ENCODE assay signal across 26 cellular contexts in genomic region chr2:66579494-66579893, GRCh38.
DNase-seq lines count a peak whose midpoint lies in the region; ATAC-seq and TF ChIP-seq lines count a peak whose summit lies in the region.
"Had no signal": no experiment of that assay in that cellular context is flagged by ENCODE, and none has a peak within 500 bp of the region (broad histone marks: within the 10 kb centered on the region; RNA-seq: fewer than 3 reads in every experiment).

No MANE protein-coding gene starts in this region.

- H3K9ac ChIP-seq in mesenchymal stem cell (ENCODE audit: low read length) (peak overlapping the region; percentile 84), rectal smooth muscle tissue (ENCODE audit: low read length) (peak overlapping the region; percentile 3), smooth muscle cell (ENCODE audit: low read depth) (no peak overlapping the region)

- no peak overlapping the region for H3K4me3 Mint-ChIP-seq in MCF 10A (ENCODE audit: unreplicated experiment)
- H3K4me3 Mint-ChIP-seq: activated CD4-positive, alpha-beta T cell treated with anti-CD3 and anti-CD28 coated beads for 36 hours; activated naive CD8-positive, alpha-beta T cell treated with anti-CD3 and anti-CD28 coated beads, Interleukin-2, amount 50 U/mL, for 24 hours; CD8-positive, alpha-beta T cell; effector memory CD8-positive, alpha-beta T cell; natural killer cell treated with Interleukin-12 subunit alpha and Interleukin-12 subunit beta and Interleukin-15 and Interleukin-18, amount 100 ng/mL, for 72 hours had no signal

- no peak overlapping the region for H4K8ac ChIP-seq in mesenchymal stem cell (ENCODE audit: low read length)

- no peaks in the 10 kb centered on the region for H3K9me3 ChIP-seq in cardiac muscle cell (ENCODE audit: low read depth)
- H3K9me3 ChIP-seq in mesenchymal stem cell (ENCODE audit: control insufficient read depth, low read length) = no peaks in the 10 kb centered on the region
- H3K9me3 ChIP-seq in tibial artery = no peaks in the 10 kb centered on the region
- H3K9me3 ChIP-seq in smooth muscle cell (replicated peaks; ENCODE audit: low read depth) = no peaks in the 10 kb centered on the region

- no peaks in the 10 kb centered on the region for H3K36me3 ChIP-seq in cardiac muscle cell
- H3K36me3 ChIP-seq in mesenchymal stem cell (ENCODE audit: control insufficient read depth in 1 of 2, insufficient read depth in 2 of 2, low read depth in 1 of 2, low read length in 2 of 2) = no peaks in the 10 kb centered on the region
- H3K36me3 ChIP-seq in rectal smooth muscle tissue (ENCODE audit: control insufficient read depth, insufficient read depth, low read length) = no peaks in the 10 kb centered on the region
- H3K36me3 ChIP-seq in tibial artery = no peaks in the 10 kb centered on the region
- no peaks in the 10 kb centered on the region for H3K36me3 ChIP-seq in smooth muscle cell (ENCODE audit: low read depth)

- H3K4me2 ChIP-seq in mesenchymal stem cell (ENCODE audit: low read length, poor library complexity, severe bottlenecking) (no peak overlapping the region), smooth muscle cell (no peak overlapping the region)

- no peaks in the 10 kb centered on the region for H3K79me1 ChIP-seq in mesenchymal stem cell (replicated peaks; ENCODE audit: low read length, poor library complexity, severe bottlenecking)

- no peak overlapping the region for H4K91ac ChIP-seq in mesenchymal stem cell (ENCODE audit: low read length)

- peak overlapping the region; percentile 78 for H3K4me3 ChIP-seq in cardiac muscle cell
- no peak overlapping the region for H3K4me3 ChIP-seq in mesenchymal stem cell (ENCODE audit: insufficient read depth in 1 of 2, low read depth in 1 of 2, low read length in 2 of 2)
- peak overlapping the region; percentile 45 for H3K4me3 ChIP-seq in rectal smooth muscle tissue (ENCODE audit: low read length)
- H3K4me3 ChIP-seq in tibial artery = no peak overlapping the region
- H3K4me3 ChIP-seq in smooth muscle cell = no peak overlapping the region

- peaks cover 42% of the 10 kb centered on the region for H3K27me3 Mint-ChIP-seq in MCF 10A (ENCODE audit: insufficient read depth, unreplicated experiment)

- H3K4ac ChIP-seq in mesenchymal stem cell (ENCODE audit: low read depth in 1 of 2, low read length in 2 of 2) = no peak overlapping the region

- no peaks in the 10 kb centered on the region for H4K20me1 ChIP-seq in smooth muscle cell (ENCODE audit: low read depth)

- H3K14ac ChIP-seq in mesenchymal stem cell (ENCODE audit: low read length in 2 of 2) = no peak overlapping the region

- no peak overlapping the region for H2AK5ac ChIP-seq in mesenchymal stem cell (ENCODE audit: low read length, severe bottlenecking)

- H2AFZ ChIP-seq in mesenchymal stem cell (ENCODE audit: low read depth, low read length) = no peak overlapping the region
- no peak overlapping the region for H2AFZ ChIP-seq in smooth muscle cell (ENCODE audit: low read depth)

- H2BK12ac ChIP-seq in mesenchymal stem cell (ENCODE audit: low read length in 2 of 2) = no peak overlapping the region

- H3K18ac ChIP-seq in mesenchymal stem cell (ENCODE audit: low read depth in 1 of 2, low read length in 2 of 2) = no peak overlapping the region

- DNase-seq in cardiac muscle cell (ENCODE audit: low read depth in 1 of 2, low spot score in 1 of 2) (no peak), cardiac septum (ENCODE audit: low spot score) (no peak), mesenchymal stem cell (no peak), tibial artery (no peak), MCF 10A (ENCODE audit: unreplicated experiment) (no peak), left colon (no peak), smooth muscle cell (lab: John Stamatoyannopoulos, UW; ENCODE audit: unreplicated experiment) (no peak)
- DNase-seq: activated CD4-positive, alpha-beta T cell treated with anti-CD3 and anti-CD28 coated beads for 36 hours; activated CD8-positive, alpha-beta memory T cell treated with anti-CD3 and anti-CD28 coated beads for 24 hours; activated gamma-delta T cell treated with Interleukin-2 at 50 U/mL for 16 hours; activated naive CD8-positive, alpha-beta T cell treated with anti-CD3 and anti-CD28 coated beads, Interleukin-2, amount 50 U/mL, for 24 hours; activated T-cell treated with anti-CD3 and anti-CD28 coated beads, Interleukin-2, amount 50 U/mL, for 1 hour; CD8-positive, alpha-beta T cell; effector memory CD8-positive, alpha-beta T cell; GDM1; glutamatergic neuron; mesendoderm; NCI-H1105; NCI-H2029; NCI-H2227 treated with DMSO at 0.1 percent for 48 hours; NCI-H748 treated with DMSO at 0.1 percent for 48 hours; RPMI8226; stimulated activated CD4-positive, alpha-beta T cell treated with anti-CD3 and anti-CD28 coated beads, Interleukin-1b, Interleukin-23, amount 100 ng/mL, for 48 hours had no signal

- H3K27ac ChIP-seq in cardiac muscle cell (peak overlapping the region; percentile 94), mesenchymal stem cell (ENCODE audit: low read length, poor library complexity, severe bottlenecking) (no peak overlapping the region), rectal smooth muscle tissue (ENCODE audit: low read depth, low read length) (peak overlapping the region; percentile 99), tibial artery (no peak overlapping the region), smooth muscle cell (ENCODE audit: low read depth) (no peak overlapping the region)
- H3K27ac ChIP-seq: 22Rv1 had no signal

- no peak overlapping the region for H2BK120ac ChIP-seq in mesenchymal stem cell (ENCODE audit: low read depth, low read length)

- TF ChIP-seq CTCF in cardiac muscle cell (IDR thresholded peaks at IDR 0.05; ENCODE audit: low read depth, low read length) (no peak), tibial artery (IDR thresholded peaks at IDR 0.05) (no peak), MCF 10A (IDR thresholded peaks at IDR 0.05; ENCODE audit: unreplicated experiment) (no peak), smooth muscle cell (IDR thresholded peaks at IDR 0.05; ENCODE audit: borderline replicate concordance, insufficient read depth, poor library complexity, severe bottlenecking) (no peak)

- H3K36me3 Mint-ChIP-seq in MCF 10A (ENCODE audit: insufficient read depth, unreplicated experiment) = peaks cover 7% of the 10 kb centered on the region
- H3K36me3 Mint-ChIP-seq: CD8-positive, alpha-beta T cell had no signal

- H3K27me3 ChIP-seq in cardiac muscle cell (peaks cover 27% of the 10 kb centered on the region), mesenchymal stem cell (ENCODE audit: control insufficient read depth in 1 of 2, insufficient read depth in 1 of 2, low read length in 2 of 2) (peaks cover 35 to 68% of the 10 kb centered on the region in 2 experiments), rectal smooth muscle tissue (ENCODE audit: control insufficient read depth, insufficient read depth, low read length) (peaks cover 20% of the 10 kb centered on the region), tibial artery (peaks cover 5 to 65% of the 10 kb centered on the region in 2 donors), smooth muscle cell (ENCODE audit: low read depth) (peaks cover 77% of the 10 kb centered on the region)

- intact Hi-C loops in cardiac septum (cut with DNase I) = loop anchor here (5.0 kb wide), 2 partner anchors 82 to 743 kb away; no protein-coding TSS in a partner anchor
- intact Hi-C loops in tibial artery (cut with DNase I; ENCODE audit: low total_unique reads) = loop anchor here (10.0 kb wide), 1 partner anchor 1265 kb away; no protein-coding TSS in a partner anchor
- intact Hi-C loops in MCF 10A (cut with micrococcal nuclease) = loop anchor here (5.0 to 10.0 kb wide), 4 partner anchors 567 to 1315 kb away; no protein-coding TSS in a partner anchor
- intact Hi-C loops in left colon (cut with DNase I, micrococcal nuclease) = loop anchor here (5.0 to 10.0 kb wide), 3 partner anchors 113 to 145 kb away; partner anchors contain the start of gene MEIS1 (in 2 of the 2)

- no peak overlapping the region for H3K23ac ChIP-seq in mesenchymal stem cell (ENCODE audit: low read length in 2 of 2)

- H2BK5ac ChIP-seq in mesenchymal stem cell (ENCODE audit: low read depth, low read length, poor library complexity, severe bottlenecking) = no peak overlapping the region

- H3F3A ChIP-seq in smooth muscle cell (ENCODE audit: low read depth) = peaks cover 4% of the 10 kb centered on the region

- H3K9me3 Mint-ChIP-seq in MCF 10A (ENCODE audit: unreplicated experiment) = no peaks in the 10 kb centered on the region
- H3K9me3 Mint-ChIP-seq: effector memory CD8-positive, alpha-beta T cell had no signal

- H3K27ac Mint-ChIP-seq in MCF 10A (ENCODE audit: low read depth, unreplicated experiment) = no peak overlapping the region
- H3K27ac Mint-ChIP-seq: activated CD4-positive, alpha-beta T cell treated with anti-CD3 and anti-CD28 coated beads for 36 hours; activated naive CD8-positive, alpha-beta T cell treated with anti-CD3 and anti-CD28 coated beads, Interleukin-2, amount 50 U/mL, for 24 hours; CD8-positive, alpha-beta T cell; effector memory CD8-positive, alpha-beta T cell; natural killer cell treated with Interleukin-12 subunit alpha and Interleukin-12 subunit beta and Interleukin-15 and Interleukin-18, amount 100 ng/mL, for 72 hours had no signal

- peaks cover 11% of the 10 kb centered on the region for H3K4me1 Mint-ChIP-seq in MCF 10A (ENCODE audit: insufficient read depth, unreplicated experiment)

- H3K4me1 ChIP-seq in cardiac muscle cell (ENCODE audit: low read depth) (peaks cover 29% of the 10 kb centered on the region), mesenchymal stem cell (ENCODE audit: control insufficient read depth, insufficient read depth, low read depth, low read length) (peaks cover 34% of the 10 kb centered on the region), rectal smooth muscle tissue (ENCODE audit: control insufficient read depth, insufficient read depth, low read length) (peaks cover 8% of the 10 kb centered on the region), tibial artery (peaks cover 0 to 42% (median 30%) of the 10 kb centered on the region in 4 donors), smooth muscle cell (ENCODE audit: low read depth) (peaks cover 53% of the 10 kb centered on the region)

- no peaks in the 10 kb centered on the region for H3K79me2 ChIP-seq in smooth muscle cell (ENCODE audit: low read depth)

- CTCF ChIA-PET in MCF 10A (lab: Yijun Ruan, JAX) = interaction anchor here (0.7 to 1.2 kb wide), 2 partner anchors 127 to 143 kb away, joined by 3 read pairs; no protein-coding TSS in a partner anchor

- no TSS peak for BruUV-seq in MCF 10A (replicated peaks; lab: Mats Ljungman, UMichigan)

- no peak overlapping the region for H2BK15ac ChIP-seq in mesenchymal stem cell (ENCODE audit: low read depth, poor library complexity, severe bottlenecking)

- 28% methylated on average over 3 of the region's 7 CpGs for WGBS in mesenchymal stem cell
- WGBS in smooth muscle cell (ENCODE audit: low lambda C conversion rate) = 33% methylated on average over 7 of the region's 7 CpGs

- ATAC-seq in left colon = no peak
- ATAC-seq: activated CD4-positive, alpha-beta T cell treated with anti-CD3 and anti-CD28 coated beads for 36 hours; activated naive CD8-positive, alpha-beta T cell treated with anti-CD3 and anti-CD28 coated beads, Interleukin-2, amount 50 U/mL, for 24 hours; CD8-positive, alpha-beta T cell; effector memory CD8-positive, alpha-beta T cell; natural killer cell treated with Interleukin-12 subunit alpha and Interleukin-12 subunit beta and Interleukin-15 and Interleukin-18, amount 100 ng/mL, for 72 hours had no signal

- POLR2A ChIA-PET in MCF 10A (lab: Yijun Ruan, JAX) = interaction anchor here (1.0 to 2.3 kb wide), 3 partner anchors 8 to 261 kb away, joined by 4 to 7 read pairs (median 4); partner anchors contain the start of gene MEIS1

Comparison
In these comparisons a context has a peak if more than half of its experiments do, and no peak if none do; other contexts are left out.
1. H3K27ac ChIP-seq: peak in cardiac muscle cell (single experiment) and rectal smooth muscle tissue (single experiment); none in mesenchymal stem cell (single experiment), tibial artery (0 of 2) and smooth muscle cell (single experiment).
2. H3K4me3 ChIP-seq: peak in cardiac muscle cell (single experiment) and rectal smooth muscle tissue (single experiment); none in mesenchymal stem cell (0 of 2), tibial artery (0 of 2) and smooth muscle cell (single experiment).